Comparison of ENCODE assay signal across 36 cellular contexts in the genomic region with DNA sequence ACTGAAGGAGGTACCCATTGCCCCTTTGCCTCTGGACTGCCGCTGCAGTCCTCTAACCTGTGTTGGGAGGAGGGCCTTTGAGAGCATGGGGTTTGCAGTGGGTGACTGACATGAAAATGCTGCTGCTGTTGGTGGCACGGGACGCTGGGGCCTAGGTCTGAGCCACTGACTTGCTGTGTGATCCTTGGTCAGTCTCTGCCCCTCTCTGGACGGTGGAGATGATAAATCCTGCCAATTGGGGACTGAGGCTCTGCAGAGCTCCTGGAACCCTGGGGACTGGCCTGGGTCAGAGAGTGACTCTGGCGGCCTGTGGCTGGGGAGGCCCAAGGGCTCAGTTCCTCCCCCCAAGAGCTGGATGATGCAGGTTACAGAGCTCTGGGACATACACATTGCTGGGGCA. TPM values are rescaled to one million over a fixed set of nuclear protein-coding genes. Genes with fewer than 3 reads are reported as not detected.
"Had no signal": no experiment of that assay in that cellular context is flagged by ENCODE, and none has a peak within 500 bp of the region (broad histone marks: within the 10 kb centered on the region; RNA-seq: fewer than 3 reads in every experiment).

No MANE protein-coding gene starts in this region.

- FAIRE-seq: astrocyte had no signal

- H3K36me3 ChIP-seq: adrenal gland, breast epithelium, MG63, SJSA1 had no signal

- H3K4me1 ChIP-seq: adrenal gland, body of pancreas, breast epithelium, SJSA1 had no signal

- H3K9ac ChIP-seq: SK-N-SH had no signal

- ATAC-seq: activated naive CD4-positive, alpha-beta T cell treated with anti-CD3 and anti-CD28 coated beads, Interleukin-2, amount 50 U/mL, for 72 hours; activated T-cell treated with anti-CD3 and anti-CD28 coated beads, Interleukin-2, amount 50 U/mL, for 4 hours; body of pancreas; Panc1; T-cell; T-helper 17 cell had no signal

- H3K27me3 ChIP-seq: body of pancreas, MG63 had no signal

- H3K4me2 ChIP-seq: SK-N-SH had no signal

- H3K4me3 ChIP-seq: adrenal gland, body of pancreas, breast epithelium, MG63, SJSA1 had no signal

- DNase-seq: activated B cell treated with CpG ODN at 0.5 μM for 24 hours; activated CD4-positive, alpha-beta memory T cell treated with anti-CD3 and anti-CD28 coated beads for 36 hours; activated CD4-positive, alpha-beta T cell treated with anti-CD3 and anti-CD28 coated beads for 4 hours; activated CD4-positive, alpha-beta T cell treated with anti-CD3 and anti-CD28 coated beads, Interleukin-2, amount 50 U/mL, for 1 hour; activated CD4-positive, CD25-positive, alpha-beta regulatory T cell treated with anti-CD3 and anti-CD28 coated beads, Interleukin-2, amount 50 U/mL, for 72 hours; activated CD8-positive, alpha-beta memory T cell treated with anti-CD3 and anti-CD28 coated beads, Interleukin-2, amount 50 U/mL, for 4 hours; activated gamma-delta T cell treated with Interleukin-2 at 50 U/mL for 16 hours; activated naive CD4-positive, alpha-beta T cell treated with anti-CD3 and anti-CD28 coated beads for 36 hours; activated T-cell treated with anti-CD3 and anti-CD28 coated beads for 4 hours; activated T-cell treated with anti-CD3 and anti-CD28 coated beads, Interleukin-2, amount 50 U/mL, for 4 hours; adrenal gland; body of pancreas; MG63; NCI-H1048; NCI-H1105 treated with DMSO at 0.1 percent for 48 hours; NCI-H1436; NCI-H1694; NCI-H1930; NCI-H2081 treated with DMSO at 0.1 percent for 48 hours; NCI-H226; NCI-H446 treated with DMSO at 0.1 percent for 48 hours; NCI-H524; SHP77 treated with DMSO at 0.1 percent for 48 hours; SK-N-SH; T-cell; T-helper 17 cell; T-helper 9 cell had no signal

- H3K9me3 ChIP-seq: adrenal gland, body of pancreas, breast epithelium, MG63, SJSA1, SK-N-SH had no signal

- H3K27ac ChIP-seq: adrenal gland, body of pancreas, breast epithelium, SJSA1, VCaP had no signal

RNA-seq across cellular contexts. Expression of a gene that starts 6.1 kb away (rescaled TPM):
- total RNA-seq: activated B cell treated with CpG ODN at 0.5 μM for 24 hours; activated CD4-positive, alpha-beta memory T cell treated with anti-CD3 and anti-CD28 coated beads for 36 hours; activated naive CD4-positive, alpha-beta T cell treated with anti-CD3 and anti-CD28 coated beads for 36 hours; activated naive CD4-positive, alpha-beta T cell treated with anti-CD3 and anti-CD28 coated beads, Interleukin-2, amount 50 U/mL, for 72 hours; activated T-cell treated with anti-CD3 and anti-CD28 coated beads, Interleukin-2, amount 50 U/mL, for 4 hours; activated T-helper 1 cell treated with anti-CD3 and anti-CD28 coated beads, Interleukin-12 subunit alpha, Interleukin-12 subunit beta, Interleukin-2, Interleukin-4 antibody, amounts not matched to agents 30 ng/mL and 10 ng/mL and 1 ng/mL, durations not matched to agents 14 hours and 24 hours and 36 hours; adrenal gland; astrocyte; body of pancreas; breast epithelium; cardiac septum; RPMI7951; SJSA1; T-cell; T-helper 17 cell had no signal
- polyA plus RNA-seq: adrenal gland, SK-N-SH had no signal

RNA-seq across cellular contexts. Expression of a gene that starts 9.1 kb away (rescaled TPM):
- total RNA-seq: activated CD4-positive, alpha-beta memory T cell treated with anti-CD3 and anti-CD28 coated beads for 36 hours; activated naive CD4-positive, alpha-beta T cell treated with anti-CD3 and anti-CD28 coated beads for 36 hours; activated T-cell treated with anti-CD3 and anti-CD28 coated beads, Interleukin-2, amount 50 U/mL, for 4 hours; astrocyte; body of pancreas; RPMI7951; SJSA1 had no signal

RNA-seq across cellular contexts. Expression of a gene that starts 36.7 kb away (rescaled TPM):
- total RNA-seq: RPMI7951 had no signal
